Comparison of ENCODE assay signal across 1 cellular context in the genomic region with DNA sequence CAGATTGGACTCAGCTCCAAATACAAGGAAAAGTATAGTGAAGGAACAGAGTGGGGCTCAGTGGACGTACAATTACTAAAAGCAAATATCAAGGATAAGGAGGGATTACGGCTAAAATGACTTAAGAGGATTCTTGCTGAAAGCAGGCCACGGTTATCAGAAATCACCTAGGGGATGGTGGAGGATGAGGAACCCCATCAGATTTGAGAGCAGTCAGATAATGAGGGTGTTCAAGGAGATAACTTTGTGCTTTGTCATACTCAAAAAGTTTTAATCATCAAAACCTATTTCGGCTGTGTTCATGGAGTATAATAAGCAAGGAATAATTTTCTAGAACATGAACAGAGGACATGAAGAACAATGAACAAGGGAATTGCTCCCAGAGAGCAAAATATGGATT.
TF ChIP-seq lines count a peak whose summit lies in the region.

No MANE protein-coding gene starts in this region.

TF ChIP-seq in K562, 482 proteins besides CTCF, POLR2A, EP300 and RAD21 (continued from another document and continues in another):
- TF ChIP-seq TRIM24 (IDR thresholded peaks at IDR 0.05) (0 out of 4 replicates have a peak, but pooled peaks of 1 of the 2 experiments have one; percentile 21), ASH1L (IDR thresholded peaks at IDR 0.05; ENCODE audit: borderline replicate concordance, low read depth, partially characterized antibody) (no peak), MYC (IDR thresholded peaks at IDR 0.05; ENCODE audit: low read depth, low read length) (no peak), MYC (CRISPR knock-in tag; IDR thresholded peaks at IDR 0.05; ENCODE audit: borderline replicate concordance, low read depth) (no peak), SOX6 (IDR thresholded peaks at IDR 0.05) (peak; percentile 55; the same call in 1 of the 2 replicates), NBN (IDR thresholded peaks at IDR 0.05; ENCODE audit: low read depth) (no peak), DMBX1 (CRISPR knock-in tag; IDR thresholded peaks at IDR 0.05; ENCODE audit: borderline replicate concordance) (no peak), RHOXF2B (CRISPR knock-in tag; conservative IDR thresholded peaks at IDR 0.05) (no peak), ZFP30 (CRISPR knock-in tag; IDR thresholded peaks at IDR 0.05; ENCODE audit: borderline replicate concordance) (no peak), BRD4 (IDR thresholded peaks at IDR 0.05) (no peak), SUPT5H (IDR thresholded peaks at IDR 0.05) (no peak), TAF1 (IDR thresholded peaks at IDR 0.05; ENCODE audit: control insufficient read depth, extremely low read depth, insufficient read depth, low read length, severe bottlenecking) (no peak), ZSCAN32 (CRISPR knock-in tag; IDR thresholded peaks at IDR 0.05) (no peak), NCOR1 (IDR thresholded peaks at IDR 0.05) (0 out of 2 replicates have a peak, but pooled peaks have one; percentile 22), PTBP1 (IDR thresholded peaks at IDR 0.05; ENCODE audit: low read depth, low read length) (no peak), HNRNPLL (IDR thresholded peaks at IDR 0.05; ENCODE audit: low read depth, low read length, poor library complexity, severe bottlenecking) (no peak), HDAC2 (IDR thresholded peaks at IDR 0.05) (0 out of 2 replicates have a peak, but pooled peaks have one; percentile 42), NFE2 (IDR thresholded peaks at IDR 0.05; ENCODE audit: low read depth) (peak; percentile 86), SP2 (IDR thresholded peaks at IDR 0.05; ENCODE audit: extremely low read depth, low read depth, low read length, poor library complexity, severe bottlenecking) (no peak), SMARCC2 (IDR thresholded peaks at IDR 0.05; ENCODE audit: low read depth) (peak; percentile 30; the same call in 1 of the 2 replicates), ARID1B (IDR thresholded peaks at IDR 0.05) (peak; percentile 73), CBFA2T3 (IDR thresholded peaks at IDR 0.05) (peak; percentile 72), MAFG (tag; conservative IDR thresholded peaks at IDR 0.05) (peak; percentile 46)
- TF ChIP-seq, protein P1, sequence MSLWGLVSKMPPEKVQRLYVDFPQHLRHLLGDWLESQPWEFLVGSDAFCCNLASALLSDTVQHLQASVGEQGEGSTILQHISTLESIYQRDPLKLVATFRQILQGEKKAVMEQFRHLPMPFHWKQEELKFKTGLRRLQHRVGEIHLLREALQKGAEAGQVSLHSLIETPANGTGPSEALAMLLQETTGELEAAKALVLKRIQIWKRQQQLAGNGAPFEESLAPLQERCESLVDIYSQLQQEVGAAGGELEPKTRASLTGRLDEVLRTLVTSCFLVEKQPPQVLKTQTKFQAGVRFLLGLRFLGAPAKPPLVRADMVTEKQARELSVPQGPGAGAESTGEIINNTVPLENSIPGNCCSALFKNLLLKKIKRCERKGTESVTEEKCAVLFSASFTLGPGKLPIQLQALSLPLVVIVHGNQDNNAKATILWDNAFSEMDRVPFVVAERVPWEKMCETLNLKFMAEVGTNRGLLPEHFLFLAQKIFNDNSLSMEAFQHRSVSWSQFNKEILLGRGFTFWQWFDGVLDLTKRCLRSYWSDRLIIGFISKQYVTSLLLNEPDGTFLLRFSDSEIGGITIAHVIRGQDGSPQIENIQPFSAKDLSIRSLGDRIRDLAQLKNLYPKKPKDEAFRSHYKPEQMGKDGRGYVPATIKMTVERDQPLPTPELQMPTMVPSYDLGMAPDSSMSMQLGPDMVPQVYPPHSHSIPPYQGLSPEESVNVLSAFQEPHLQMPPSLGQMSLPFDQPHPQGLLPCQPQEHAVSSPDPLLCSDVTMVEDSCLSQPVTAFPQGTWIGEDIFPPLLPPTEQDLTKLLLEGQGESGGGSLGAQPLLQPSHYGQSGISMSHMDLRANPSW (CRISPR knock-in tag; IDR thresholded peaks at IDR 0.05): no peak
- TF ChIP-seq, protein P2, sequence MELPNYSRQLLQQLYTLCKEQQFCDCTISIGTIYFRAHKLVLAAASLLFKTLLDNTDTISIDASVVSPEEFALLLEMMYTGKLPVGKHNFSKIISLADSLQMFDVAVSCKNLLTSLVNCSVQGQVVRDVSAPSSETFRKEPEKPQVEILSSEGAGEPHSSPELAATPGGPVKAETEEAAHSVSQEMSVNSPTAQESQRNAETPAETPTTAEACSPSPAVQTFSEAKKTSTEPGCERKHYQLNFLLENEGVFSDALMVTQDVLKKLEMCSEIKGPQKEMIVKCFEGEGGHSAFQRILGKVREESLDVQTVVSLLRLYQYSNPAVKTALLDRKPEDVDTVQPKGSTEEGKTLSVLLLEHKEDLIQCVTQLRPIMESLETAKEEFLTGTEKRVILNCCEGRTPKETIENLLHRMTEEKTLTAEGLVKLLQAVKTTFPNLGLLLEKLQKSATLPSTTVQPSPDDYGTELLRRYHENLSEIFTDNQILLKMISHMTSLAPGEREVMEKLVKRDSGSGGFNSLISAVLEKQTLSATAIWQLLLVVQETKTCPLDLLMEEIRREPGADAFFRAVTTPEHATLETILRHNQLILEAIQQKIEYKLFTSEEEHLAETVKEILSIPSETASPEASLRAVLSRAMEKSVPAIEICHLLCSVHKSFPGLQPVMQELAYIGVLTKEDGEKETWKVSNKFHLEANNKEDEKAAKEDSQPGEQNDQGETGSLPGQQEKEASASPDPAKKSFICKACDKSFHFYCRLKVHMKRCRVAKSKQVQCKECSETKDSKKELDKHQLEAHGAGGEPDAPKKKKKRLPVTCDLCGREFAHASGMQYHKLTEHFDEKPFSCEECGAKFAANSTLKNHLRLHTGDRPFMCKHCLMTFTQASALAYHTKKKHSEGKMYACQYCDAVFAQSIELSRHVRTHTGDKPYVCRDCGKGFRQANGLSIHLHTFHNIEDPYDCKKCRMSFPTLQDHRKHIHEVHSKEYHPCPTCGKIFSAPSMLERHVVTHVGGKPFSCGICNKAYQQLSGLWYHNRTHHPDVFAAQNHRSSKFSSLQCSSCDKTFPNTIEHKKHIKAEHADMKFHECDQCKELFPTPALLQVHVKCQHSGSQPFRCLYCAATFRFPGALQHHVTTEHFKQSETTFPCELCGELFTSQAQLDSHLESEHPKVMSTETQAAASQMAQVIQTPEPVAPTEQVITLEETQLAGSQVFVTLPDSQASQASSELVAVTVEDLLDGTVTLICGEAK (IDR thresholded peaks at IDR 0.05): no peak
- TF ChIP-seq, protein P2 (CRISPR knock-in tag; IDR thresholded peaks at IDR 0.05): no peak
- TF ChIP-seq, protein P3, sequence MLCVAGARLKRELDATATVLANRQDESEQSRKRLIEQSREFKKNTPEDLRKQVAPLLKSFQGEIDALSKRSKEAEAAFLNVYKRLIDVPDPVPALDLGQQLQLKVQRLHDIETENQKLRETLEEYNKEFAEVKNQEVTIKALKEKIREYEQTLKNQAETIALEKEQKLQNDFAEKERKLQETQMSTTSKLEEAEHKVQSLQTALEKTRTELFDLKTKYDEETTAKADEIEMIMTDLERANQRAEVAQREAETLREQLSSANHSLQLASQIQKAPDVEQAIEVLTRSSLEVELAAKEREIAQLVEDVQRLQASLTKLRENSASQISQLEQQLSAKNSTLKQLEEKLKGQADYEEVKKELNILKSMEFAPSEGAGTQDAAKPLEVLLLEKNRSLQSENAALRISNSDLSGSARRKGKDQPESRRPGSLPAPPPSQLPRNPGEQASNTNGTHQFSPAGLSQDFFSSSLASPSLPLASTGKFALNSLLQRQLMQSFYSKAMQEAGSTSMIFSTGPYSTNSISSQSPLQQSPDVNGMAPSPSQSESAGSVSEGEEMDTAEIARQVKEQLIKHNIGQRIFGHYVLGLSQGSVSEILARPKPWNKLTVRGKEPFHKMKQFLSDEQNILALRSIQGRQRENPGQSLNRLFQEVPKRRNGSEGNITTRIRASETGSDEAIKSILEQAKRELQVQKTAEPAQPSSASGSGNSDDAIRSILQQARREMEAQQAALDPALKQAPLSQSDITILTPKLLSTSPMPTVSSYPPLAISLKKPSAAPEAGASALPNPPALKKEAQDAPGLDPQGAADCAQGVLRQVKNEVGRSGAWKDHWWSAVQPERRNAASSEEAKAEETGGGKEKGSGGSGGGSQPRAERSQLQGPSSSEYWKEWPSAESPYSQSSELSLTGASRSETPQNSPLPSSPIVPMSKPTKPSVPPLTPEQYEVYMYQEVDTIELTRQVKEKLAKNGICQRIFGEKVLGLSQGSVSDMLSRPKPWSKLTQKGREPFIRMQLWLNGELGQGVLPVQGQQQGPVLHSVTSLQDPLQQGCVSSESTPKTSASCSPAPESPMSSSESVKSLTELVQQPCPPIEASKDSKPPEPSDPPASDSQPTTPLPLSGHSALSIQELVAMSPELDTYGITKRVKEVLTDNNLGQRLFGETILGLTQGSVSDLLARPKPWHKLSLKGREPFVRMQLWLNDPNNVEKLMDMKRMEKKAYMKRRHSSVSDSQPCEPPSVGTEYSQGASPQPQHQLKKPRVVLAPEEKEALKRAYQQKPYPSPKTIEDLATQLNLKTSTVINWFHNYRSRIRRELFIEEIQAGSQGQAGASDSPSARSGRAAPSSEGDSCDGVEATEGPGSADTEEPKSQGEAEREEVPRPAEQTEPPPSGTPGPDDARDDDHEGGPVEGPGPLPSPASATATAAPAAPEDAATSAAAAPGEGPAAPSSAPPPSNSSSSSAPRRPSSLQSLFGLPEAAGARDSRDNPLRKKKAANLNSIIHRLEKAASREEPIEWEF (CRISPR knock-in tag; IDR thresholded peaks at IDR 0.05): no peak
- TF ChIP-seq, protein P4, sequence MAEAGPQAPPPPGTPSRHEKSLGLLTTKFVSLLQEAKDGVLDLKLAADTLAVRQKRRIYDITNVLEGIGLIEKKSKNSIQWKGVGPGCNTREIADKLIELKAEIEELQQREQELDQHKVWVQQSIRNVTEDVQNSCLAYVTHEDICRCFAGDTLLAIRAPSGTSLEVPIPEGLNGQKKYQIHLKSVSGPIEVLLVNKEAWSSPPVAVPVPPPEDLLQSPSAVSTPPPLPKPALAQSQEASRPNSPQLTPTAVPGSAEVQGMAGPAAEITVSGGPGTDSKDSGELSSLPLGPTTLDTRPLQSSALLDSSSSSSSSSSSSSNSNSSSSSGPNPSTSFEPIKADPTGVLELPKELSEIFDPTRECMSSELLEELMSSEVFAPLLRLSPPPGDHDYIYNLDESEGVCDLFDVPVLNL (CRISPR knock-in tag; IDR thresholded peaks at IDR 0.05; ENCODE audit: low read depth): no peak
- TF ChIP-seq, protein P5, sequence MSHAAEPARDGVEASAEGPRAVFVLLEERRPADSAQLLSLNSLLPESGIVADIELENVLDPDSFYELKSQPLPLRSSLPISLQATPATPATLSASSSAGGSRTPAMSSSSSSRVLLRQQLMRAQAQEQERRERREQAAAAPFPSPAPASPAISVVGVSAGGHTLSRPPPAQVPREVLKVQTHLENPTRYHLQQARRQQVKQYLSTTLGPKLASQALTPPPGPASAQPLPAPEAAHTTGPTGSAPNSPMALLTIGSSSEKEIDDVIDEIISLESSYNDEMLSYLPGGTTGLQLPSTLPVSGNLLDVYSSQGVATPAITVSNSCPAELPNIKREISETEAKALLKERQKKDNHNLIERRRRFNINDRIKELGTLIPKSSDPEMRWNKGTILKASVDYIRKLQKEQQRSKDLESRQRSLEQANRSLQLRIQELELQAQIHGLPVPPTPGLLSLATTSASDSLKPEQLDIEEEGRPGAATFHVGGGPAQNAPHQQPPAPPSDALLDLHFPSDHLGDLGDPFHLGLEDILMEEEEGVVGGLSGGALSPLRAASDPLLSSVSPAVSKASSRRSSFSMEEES (CRISPR knock-in tag; IDR thresholded peaks at IDR 0.05): no peak
- TF ChIP-seq, protein P6, sequence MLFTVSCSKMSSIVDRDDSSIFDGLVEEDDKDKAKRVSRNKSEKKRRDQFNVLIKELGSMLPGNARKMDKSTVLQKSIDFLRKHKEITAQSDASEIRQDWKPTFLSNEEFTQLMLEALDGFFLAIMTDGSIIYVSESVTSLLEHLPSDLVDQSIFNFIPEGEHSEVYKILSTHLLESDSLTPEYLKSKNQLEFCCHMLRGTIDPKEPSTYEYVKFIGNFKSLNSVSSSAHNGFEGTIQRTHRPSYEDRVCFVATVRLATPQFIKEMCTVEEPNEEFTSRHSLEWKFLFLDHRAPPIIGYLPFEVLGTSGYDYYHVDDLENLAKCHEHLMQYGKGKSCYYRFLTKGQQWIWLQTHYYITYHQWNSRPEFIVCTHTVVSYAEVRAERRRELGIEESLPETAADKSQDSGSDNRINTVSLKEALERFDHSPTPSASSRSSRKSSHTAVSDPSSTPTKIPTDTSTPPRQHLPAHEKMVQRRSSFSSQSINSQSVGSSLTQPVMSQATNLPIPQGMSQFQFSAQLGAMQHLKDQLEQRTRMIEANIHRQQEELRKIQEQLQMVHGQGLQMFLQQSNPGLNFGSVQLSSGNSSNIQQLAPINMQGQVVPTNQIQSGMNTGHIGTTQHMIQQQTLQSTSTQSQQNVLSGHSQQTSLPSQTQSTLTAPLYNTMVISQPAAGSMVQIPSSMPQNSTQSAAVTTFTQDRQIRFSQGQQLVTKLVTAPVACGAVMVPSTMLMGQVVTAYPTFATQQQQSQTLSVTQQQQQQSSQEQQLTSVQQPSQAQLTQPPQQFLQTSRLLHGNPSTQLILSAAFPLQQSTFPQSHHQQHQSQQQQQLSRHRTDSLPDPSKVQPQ (CRISPR knock-in tag; IDR thresholded peaks at IDR 0.05; ENCODE audit: borderline replicate concordance): no peak
